Comparison of ENCODE assay signal across 12 cellular contexts in the genomic region with DNA sequence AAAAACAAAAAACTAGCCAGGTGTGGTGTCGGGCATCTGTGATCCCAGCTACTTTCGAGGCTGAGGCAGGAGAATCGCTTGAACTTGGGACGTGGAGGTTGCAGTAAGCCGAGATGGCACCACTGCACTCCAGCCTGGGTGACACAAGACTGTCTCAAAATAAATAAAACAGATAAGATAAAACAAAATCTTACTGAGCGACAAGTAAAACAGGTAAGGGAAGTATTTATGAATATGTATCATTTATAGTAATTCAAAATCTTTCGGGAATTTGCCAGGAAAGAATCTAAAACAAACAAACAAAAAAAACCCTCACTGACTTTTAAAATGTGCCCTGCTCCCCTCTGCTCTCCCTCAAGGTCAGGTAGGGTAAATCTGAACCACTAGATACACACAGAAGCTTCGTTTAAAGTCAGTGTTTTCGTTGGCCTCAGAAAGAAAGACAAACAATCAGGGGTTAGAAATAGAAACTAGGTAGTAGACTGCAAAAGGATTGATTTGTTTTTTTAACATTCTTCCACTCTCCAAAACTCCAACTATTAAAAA. TPM values are rescaled to one million over a fixed set of nuclear protein-coding genes. Genes with fewer than 3 reads are reported as not detected.
DNase-seq lines count a peak whose midpoint lies in the region; ATAC-seq, FAIRE-seq and TF ChIP-seq lines count a peak whose summit lies in the region.
"Had no signal": no experiment of that assay in that cellular context is flagged by ENCODE, and none has a peak within 500 bp of the region (broad histone marks: within the 10 kb centered on the region; RNA-seq: fewer than 3 reads in every experiment).

No MANE protein-coding gene starts in this region.

- no peak for FAIRE-seq in RCC 7860 (lab: Jason Lieb, UNC)
- FAIRE-seq: endometrium had no signal

- intact Hi-C loops in right lobe of liver (cut with DNase I): no loop called here

- peaks cover 24% of the 10 kb centered on the region for H3K36me3 Mint-ChIP-seq in activated CD8-positive, alpha-beta T cell treated with anti-CD3 and anti-CD28 coated beads, Interleukin-2, amount 10 ng/mL, durations not matched to agents 7 days and 5 days (ENCODE audit: low read depth)

- H3K27me3 Mint-ChIP-seq in activated CD8-positive, alpha-beta T cell treated with anti-CD3 and anti-CD28 coated beads, Interleukin-2, amount 10 ng/mL, durations not matched to agents 7 days and 5 days (ENCODE audit: low read depth): no peaks in the 10 kb centered on the region

- peaks cover 0 to 9% (median 4%) of the 10 kb centered on the region in 4 donors for H3K36me3 ChIP-seq in right lobe of liver

- DNase-seq in AG04449 (ENCODE audit: low read depth, low spot score) (no peak), EH (ENCODE audit: low read depth) (peak; percentile 30), right lobe of liver (no peak), RCC 7860 (ENCODE audit: low spot score) (no peak), NCI-H1930 (lab: John Stamatoyannopoulos, UW) (no peak), NCI-H345 treated with DMSO at 0.1 percent for 48 hours (lab: John Stamatoyannopoulos, UW; ENCODE audit: unreplicated experiment) (no peak)
- no peak for DNase-seq in activated CD8-positive, alpha-beta T cell treated with anti-CD3 and anti-CD28 coated beads, Interleukin-2, amount 10 ng/mL, durations not matched to agents 7 days and 5 days
- DNase-seq: adrenal gland; NCI-H146; stimulated activated CD4-positive, alpha-beta T cell treated with anti-CD3 and anti-CD28 coated beads, Interleukin-2, amount 100 ng/mL, for 24 hours had no signal

- CTCF ChIA-PET in AG04449 (lab: Yijun Ruan, JAX): interaction anchor here (0.9 to 4.2 kb wide), 10 partner anchors 12 to 72 kb away, joined by 3 to 74 read pairs (median 12); partner anchors contain the start of gene SPHK1
- CTCF ChIA-PET in activated CD8-positive, alpha-beta T cell treated with anti-CD3 and anti-CD28 coated beads, Interleukin-2, amount 10 ng/mL, durations not matched to agents 7 days and 5 days (lab: Charles Lee): interaction anchor here (0.8 to 4.2 kb wide), 3 partner anchors 33 to 148 kb away, joined by 3 to 35 read pairs (median 33); partner anchors contain the start of gene SPHK1

- H3K4me1 Mint-ChIP-seq in activated CD8-positive, alpha-beta T cell treated with anti-CD3 and anti-CD28 coated beads, Interleukin-2, amount 10 ng/mL, durations not matched to agents 7 days and 5 days (ENCODE audit: low read depth): peaks cover 28% of the 10 kb centered on the region

- H3K4me3 Mint-ChIP-seq in activated CD8-positive, alpha-beta T cell treated with anti-CD3 and anti-CD28 coated beads, Interleukin-2, amount 10 ng/mL, durations not matched to agents 7 days and 5 days: peak overlapping the region; percentile 98

- WGBS in right lobe of liver (ENCODE audit: insufficient coverage, low coverage, low lambda C conversion rate, missing lambda C conversion rate): 38% methylated on average over 9 of the region's 9 CpGs

- H3K9me3 ChIP-seq in right lobe of liver: no peaks in the 10 kb centered on the region
- H3K9me3 ChIP-seq: adrenal gland had no signal

- POLR2A ChIA-PET in AG04449 (lab: Yijun Ruan, JAX): interaction anchor here (1.8 to 3.8 kb wide), 2 partner anchors 10 to 32 kb away, joined by 7 to 47 read pairs; partner anchors contain the start of gene SPHK1
- POLR2A ChIA-PET in activated CD8-positive, alpha-beta T cell treated with anti-CD3 and anti-CD28 coated beads, Interleukin-2, amount 10 ng/mL, durations not matched to agents 7 days and 5 days (lab: Charles Lee): no interaction called here

- H3K9me3 Mint-ChIP-seq in activated CD8-positive, alpha-beta T cell treated with anti-CD3 and anti-CD28 coated beads, Interleukin-2, amount 10 ng/mL, durations not matched to agents 7 days and 5 days (ENCODE audit: insufficient read depth): no peaks in the 10 kb centered on the region

- no peak overlapping the region for H3K27ac Mint-ChIP-seq in activated CD8-positive, alpha-beta T cell treated with anti-CD3 and anti-CD28 coated beads, Interleukin-2, amount 10 ng/mL, durations not matched to agents 7 days and 5 days

- peak overlapping the region; percentile 20 to 87 (median 79) for H3K27ac ChIP-seq in right lobe of liver

- H3K4me1 ChIP-seq in right lobe of liver: peaks cover 0 to 29% (median 4%) of the 10 kb centered on the region in 4 donors

- H3K27me3 ChIP-seq in right lobe of liver: no peaks in the 10 kb centered on the region
- H3K27me3 ChIP-seq: adrenal gland had no signal

- no peak for TF ChIP-seq CTCF in AG04449 (IDR thresholded peaks at IDR 0.05; ENCODE audit: insufficient read depth, low read length, missing control alignments)
- no peak for TF ChIP-seq CTCF in right lobe of liver (IDR thresholded peaks at IDR 0.05)

- H3K4me3 ChIP-seq in AG04449 (ENCODE audit: low read depth, low read length) (peak overlapping the region; percentile 27), right lobe of liver (peak overlapping the region in 2 of 3 donors; percentile 82 to 91)

- ATAC-seq in activated CD8-positive, alpha-beta T cell treated with anti-CD3 and anti-CD28 coated beads, Interleukin-2, amount 10 ng/mL, durations not matched to agents 7 days and 5 days: no peak
- ATAC-seq in right lobe of liver (peak; percentile 43 to 64 (median 54)), HG03432 (IDR thresholded peaks at IDR 0.05; ENCODE audit: unreplicated experiment) (no peak)

- no peak for TF ChIP-seq POLR2A in right lobe of liver (IDR thresholded peaks at IDR 0.05)

RNA-seq across cellular contexts. Expression of gene PRPSAP1, which starts 2.1 kb away (rescaled TPM):
- 10 to 100 TPM; 64.2 to 74.1 TPM for total RNA-seq in activated CD8-positive, alpha-beta T cell treated with anti-CD3 and anti-CD28 coated beads, Interleukin-2, amount 10 ng/mL, durations not matched to agents 7 days and 5 days
- total RNA-seq in right lobe of liver: 10 to 100 TPM; 39.3 to 55.6 (median 45.1) TPM

RNA-seq across cellular contexts. Expression of gene SPHK1, which starts 32.8 kb away (rescaled TPM):
- total RNA-seq in activated CD8-positive, alpha-beta T cell treated with anti-CD3 and anti-CD28 coated beads, Interleukin-2, amount 10 ng/mL, durations not matched to agents 7 days and 5 days: 1 to 10 TPM; 3.8 to 4.7 TPM
- 1 to 10 TPM in 4 of 6 experiments, under 1 TPM in 2; 0.35 to 2.6 (median 1.5) TPM for total RNA-seq in right lobe of liver

RNA-seq across cellular contexts. Expression of gene QRICH2, which starts 43.5 kb away (rescaled TPM):
- total RNA-seq in activated CD8-positive, alpha-beta T cell treated with anti-CD3 and anti-CD28 coated beads, Interleukin-2, amount 10 ng/mL, durations not matched to agents 7 days and 5 days: 1 to 10 TPM; 3.7 to 4.8 TPM
- 1 to 10 TPM in 4 of 6 experiments, under 1 TPM in 2; 0.43 to 2.2 (median 1.5) TPM for total RNA-seq in right lobe of liver

Comparison
In these comparisons a context has a peak if more than half of its experiments do, and no peak if none do; other contexts are left out.
1. ATAC-seq: peak in right lobe of liver (4 of 4); none in activated CD8-positive, alpha-beta T cell treated with anti-CD3 and anti-CD28 coated beads, Interleukin-2, amount 10 ng/mL, durations not matched to agents 7 days and 5 days (single experiment) and HG03432 (single experiment).